In the genomic region with DNA sequence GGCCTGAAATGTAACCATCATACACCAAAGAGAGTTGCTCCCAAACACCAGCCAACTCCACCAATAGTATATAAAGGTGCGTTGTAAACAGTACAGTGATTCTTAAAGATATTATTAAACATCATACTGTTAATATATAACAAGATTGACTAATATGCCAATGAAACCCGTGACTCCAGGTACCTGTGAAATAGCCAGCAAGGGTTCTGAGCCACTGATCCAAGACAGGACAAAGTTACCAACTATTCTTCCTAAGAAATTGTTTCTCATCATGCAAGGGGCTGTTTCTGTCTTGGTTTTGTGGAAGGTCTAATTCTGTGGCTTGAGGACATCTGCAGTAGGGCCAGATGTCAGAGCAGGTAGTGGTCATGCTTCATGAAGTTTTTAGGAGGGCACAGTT, we compare ENCODE assay signal across 17 cellular contexts.
"Had no signal": no experiment of that assay in that cellular context is flagged by ENCODE, and none has a peak within 500 bp of the region (broad histone marks: within the 10 kb centered on the region; RNA-seq: fewer than 3 reads in every experiment).

No MANE protein-coding gene starts in this region.

- DNase-seq: activated CD4-positive, alpha-beta T cell treated with anti-CD3 and anti-CD28 coated beads, Interleukin-2, amount 50 U/mL, for 4 hours; activated CD4-positive, CD25-positive, alpha-beta regulatory T cell treated with anti-CD3 and anti-CD28 coated beads, Interleukin-2, amount 50 U/mL, for 72 hours; activated naive CD4-positive, alpha-beta T cell treated with Interleukin-2 at 50 U/mL for 16 hours; activated naive CD8-positive, alpha-beta T cell treated with anti-CD3 and anti-CD28 coated beads, Interleukin-2, amount 50 U/mL, for 24 hours; activated T-cell treated with anti-CD3 and anti-CD28 coated beads for 4 hours; aorta; erythroblast; glutamatergic neuron; left colon; naive thymus-derived CD4-positive, alpha-beta T cell; SW 1271; T1000; tibial artery had no signal

- H3K9me3 Mint-ChIP-seq: activated naive CD8-positive, alpha-beta T cell treated with anti-CD3 and anti-CD28 coated beads, Interleukin-2, amount 50 U/mL, for 24 hours; stimulated activated naive CD8-positive, alpha-beta T cell treated with anti-CD3 and anti-CD28 coated beads, Interleukin-15, Interleukin-2, amounts not matched to agents 100 ng/mL and 50 ng/mL, for 24 hours had no signal

- H3K36me3 ChIP-seq: SJSA1, tibial artery, vagina had no signal

- H3K4me1 ChIP-seq: SJSA1 had no signal

- ATAC-seq: activated naive CD8-positive, alpha-beta T cell treated with anti-CD3 and anti-CD28 coated beads, Interleukin-2, amount 50 U/mL, for 24 hours; naive thymus-derived CD4-positive, alpha-beta T cell had no signal

- H3K9me3 ChIP-seq: SJSA1, tibial artery, vagina had no signal

- H3K4me3 ChIP-seq: SJSA1, tibial artery, vagina had no signal

- H3K9ac ChIP-seq: parathyroid adenoma had no signal

- H3K27me3 Mint-ChIP-seq: activated naive CD8-positive, alpha-beta T cell treated with anti-CD3 and anti-CD28 coated beads, Interleukin-2, amount 50 U/mL, for 24 hours; naive thymus-derived CD4-positive, alpha-beta T cell; stimulated activated naive CD8-positive, alpha-beta T cell treated with anti-CD3 and anti-CD28 coated beads, Interleukin-15, Interleukin-2, amounts not matched to agents 100 ng/mL and 50 ng/mL, for 24 hours had no signal

- H3K27ac Mint-ChIP-seq: activated naive CD8-positive, alpha-beta T cell treated with anti-CD3 and anti-CD28 coated beads, Interleukin-2, amount 50 U/mL, for 24 hours; stimulated activated naive CD8-positive, alpha-beta T cell treated with anti-CD3 and anti-CD28 coated beads, Interleukin-15, Interleukin-2, amounts not matched to agents 100 ng/mL and 50 ng/mL, for 24 hours had no signal

- H3K27me3 ChIP-seq: SJSA1, tibial artery, vagina had no signal

- H3K4me3 Mint-ChIP-seq: activated naive CD8-positive, alpha-beta T cell treated with anti-CD3 and anti-CD28 coated beads, Interleukin-2, amount 50 U/mL, for 24 hours; stimulated activated naive CD8-positive, alpha-beta T cell treated with anti-CD3 and anti-CD28 coated beads, Interleukin-15, Interleukin-2, amounts not matched to agents 100 ng/mL and 50 ng/mL, for 24 hours had no signal

- H3K27ac ChIP-seq: parathyroid adenoma, SJSA1 had no signal
